In the genomic region with DNA sequence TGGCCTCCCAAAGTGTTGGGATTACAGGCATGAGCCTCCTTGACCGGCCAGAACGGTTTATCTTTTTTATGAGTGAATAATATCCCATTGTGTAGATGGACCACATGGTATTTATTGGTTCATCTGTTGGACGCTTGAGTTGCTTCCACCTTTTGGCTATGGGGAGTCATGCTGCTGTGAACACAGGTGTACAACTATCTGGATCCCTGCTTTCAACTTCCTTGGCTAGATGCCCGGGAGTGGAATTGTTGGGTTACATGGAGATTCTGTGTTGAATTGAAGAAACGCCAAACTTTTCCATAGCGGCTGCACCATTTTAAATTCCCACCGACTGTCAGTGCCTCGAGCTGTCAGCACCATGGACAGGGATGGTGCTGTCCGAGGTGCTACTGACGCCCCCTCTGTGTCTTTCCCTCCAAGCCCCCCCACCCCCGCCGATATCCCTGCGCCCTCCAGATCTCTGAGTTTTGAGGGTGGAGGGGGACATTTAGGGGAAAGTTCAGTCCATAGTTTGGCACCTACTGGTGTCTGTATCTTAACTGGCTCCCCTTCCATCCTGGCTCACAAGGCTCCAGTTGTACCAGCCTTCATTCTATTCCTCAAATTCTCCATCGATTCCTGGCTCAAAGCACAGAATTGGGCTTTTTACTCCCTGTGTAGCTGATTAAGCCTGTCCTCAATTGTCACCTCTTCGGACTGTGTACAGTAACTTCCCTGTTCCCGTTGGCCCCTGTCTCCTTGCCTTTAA, we compare ENCODE assay signal across 1 cellular context.
TF ChIP-seq lines count a peak whose summit lies in the region.

No MANE protein-coding gene starts in this region.

TF ChIP-seq in H1, 55 proteins besides CTCF, POLR2A, EP300 and RAD21:
- TF ChIP-seq BRCA1 (IDR thresholded peaks at IDR 0.05; ENCODE audit: low read depth, low read length) (no peak), SIX5 (IDR thresholded peaks at IDR 0.05; ENCODE audit: low read depth, low read length) (no peak), EGR1 (IDR thresholded peaks at IDR 0.05; ENCODE audit: borderline replicate concordance, low read depth, low read length) (peak; percentile 38; the same call in 1 of the 2 replicates), SP2 (IDR thresholded peaks at IDR 0.05; ENCODE audit: low read length) (no peak), SP4 (IDR thresholded peaks at IDR 0.05; ENCODE audit: low read length) (no peak), SP1 (IDR thresholded peaks at IDR 0.05; ENCODE audit: low read depth, low read length) (no peak), CREB1 (IDR thresholded peaks at IDR 0.05) (peak; percentile 35; the same call in 1 of the 2 replicates), SAP30 (IDR thresholded peaks at IDR 0.05; ENCODE audit: insufficient read depth, insufficient replicate concordance, low read length) (peak; percentile 94), SUZ12 (IDR thresholded peaks at IDR 0.05; ENCODE audit: low read length) (no peak), CBX8 (IDR thresholded peaks at IDR 0.05; ENCODE audit: borderline replicate concordance, low read depth, low read length) (no peak), TAF7 (optimal IDR thresholded peaks at IDR 0.05; ENCODE audit: borderline replicate concordance, low read depth, low read length) (peak; percentile 72), SRF (IDR thresholded peaks at IDR 0.05; ENCODE audit: low read depth, low read length) (no peak), KDM4A (IDR thresholded peaks at IDR 0.05; ENCODE audit: low read depth, low read length, severe bottlenecking) (no peak), JUND (IDR thresholded peaks at IDR 0.05; ENCODE audit: low read length) (no peak), SIN3A (conservative IDR thresholded peaks at IDR 0.05 in 1 of 2, IDR thresholded peaks at IDR 0.05 in 1 of 2; ENCODE audit: low read depth in 1 of 2, low read length in 2 of 2) (peak; percentile 99), E2F6 (IDR thresholded peaks at IDR 0.05) (no peak), CEBPB (IDR thresholded peaks at IDR 0.05; ENCODE audit: low read depth, low read length) (no peak), HDAC6 (IDR thresholded peaks at IDR 0.05; ENCODE audit: low read depth, low read length) (no peak), FOSL1 (IDR thresholded peaks at IDR 0.05; ENCODE audit: insufficient read depth, low read depth, low read length) (no peak), KDM5A (IDR thresholded peaks at IDR 0.05; ENCODE audit: low read length) (no peak), RFX5 (IDR thresholded peaks at IDR 0.05; ENCODE audit: borderline replicate concordance, low read depth, low read length) (no peak), CHD1 (IDR thresholded peaks at IDR 0.05; ENCODE audit: low read depth, low read length) (no peak), HDAC2 (IDR thresholded peaks at IDR 0.05; ENCODE audit: borderline replicate concordance in 1 of 2, low read depth in 2 of 2, low read length in 2 of 2) (peak; percentile 74 to 85; a peak in 2 of 4 replicates), RNF2 (IDR thresholded peaks at IDR 0.05; ENCODE audit: borderline replicate concordance, low read depth, low read length, missing control alignments, poor library complexity, severe bottlenecking) (no peak), CHD7 (IDR thresholded peaks at IDR 0.05; ENCODE audit: insufficient replicate concordance, low read length) (no peak), ZNF274 (IDR thresholded peaks at IDR 0.05; ENCODE audit: borderline replicate concordance, extremely low read depth, low read length) (no peak)
- TF ChIP-seq, protein P1, sequence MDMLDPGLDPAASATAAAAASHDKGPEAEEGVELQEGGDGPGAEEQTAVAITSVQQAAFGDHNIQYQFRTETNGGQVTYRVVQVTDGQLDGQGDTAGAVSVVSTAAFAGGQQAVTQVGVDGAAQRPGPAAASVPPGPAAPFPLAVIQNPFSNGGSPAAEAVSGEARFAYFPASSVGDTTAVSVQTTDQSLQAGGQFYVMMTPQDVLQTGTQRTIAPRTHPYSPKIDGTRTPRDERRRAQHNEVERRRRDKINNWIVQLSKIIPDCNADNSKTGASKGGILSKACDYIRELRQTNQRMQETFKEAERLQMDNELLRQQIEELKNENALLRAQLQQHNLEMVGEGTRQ (IDR thresholded peaks at IDR 0.05; ENCODE audit: low read length) = no peak
